Comparison of ENCODE assay signal across 12 cellular contexts in the genomic region with DNA sequence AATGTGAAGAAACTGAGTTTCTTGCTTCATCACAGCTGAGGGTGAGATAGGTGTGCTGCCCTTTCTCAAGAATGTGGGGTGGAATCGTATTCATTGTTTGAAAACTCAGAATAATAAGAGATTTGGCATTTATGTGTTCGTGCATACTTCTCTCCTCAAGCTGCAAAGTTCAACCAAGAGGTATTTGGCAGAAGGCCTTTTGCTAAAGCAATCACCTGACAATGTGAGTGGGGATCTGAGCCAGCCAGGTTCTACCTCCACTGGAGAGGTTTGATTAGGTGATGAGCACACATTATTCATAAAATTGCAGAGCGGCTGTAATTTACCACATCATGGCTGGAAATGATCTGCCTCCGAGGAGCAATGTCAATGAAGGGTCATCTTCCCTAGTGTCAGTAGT.
"Had no signal": no experiment of that assay in that cellular context is flagged by ENCODE, and none has a peak within 500 bp of the region (broad histone marks: within the 10 kb centered on the region; RNA-seq: fewer than 3 reads in every experiment).

No MANE protein-coding gene starts in this region.

- H3K36me3 ChIP-seq: ascending aorta, neural progenitor cell, sigmoid colon had no signal

- DNase-seq: activated CD4-positive, alpha-beta T cell treated with anti-CD3 and anti-CD28 coated beads for 36 hours; activated naive CD4-positive, alpha-beta T cell; activated naive CD8-positive, alpha-beta T cell treated with anti-CD3 and anti-CD28 coated beads, Interleukin-2, amount 50 U/mL, for 24 hours; effector memory CD8-positive, alpha-beta T cell; left colon; sigmoid colon; stimulated activated CD4-positive, alpha-beta T cell treated with anti-CD3 and anti-CD28 coated beads, Interleukin-12 subunit alpha, Interleukin-12 subunit beta, amount 100 ng/mL, for 4 hours; T-cell; T1000; testis had no signal

- H3K27me3 ChIP-seq: ascending aorta, neural progenitor cell, sigmoid colon, testis had no signal

- H3K27ac ChIP-seq: ascending aorta, neural progenitor cell had no signal

- H3K9me3 ChIP-seq: ascending aorta, sigmoid colon, testis had no signal

- H3K4me3 ChIP-seq: ascending aorta, neural progenitor cell, sigmoid colon, testis had no signal

- H3K4me1 ChIP-seq: ascending aorta, sigmoid colon had no signal

- ATAC-seq: activated CD4-positive, alpha-beta T cell treated with anti-CD3 and anti-CD28 coated beads for 36 hours; activated naive CD8-positive, alpha-beta T cell treated with anti-CD3 and anti-CD28 coated beads, Interleukin-2, amount 50 U/mL, for 24 hours; effector memory CD8-positive, alpha-beta T cell; left colon; T-cell had no signal
